ENCODE assay signal across 8 cellular contexts in genomic region chr9:138126858-138127584, GRCh38.
DNase-seq lines count a peak whose midpoint lies in the region; ATAC-seq, FAIRE-seq and TF ChIP-seq lines count a peak whose summit lies in the region.
"Not testable (repeated sequence)": the region's sequence is repeated elsewhere in the genome, so short reads cannot be mapped to it uniquely, and the experiment has no call there.

No MANE protein-coding gene starts in this region.

- not testable (repeated sequence) for H3K4me1 Mint-ChIP-seq in activated CD4-positive, alpha-beta T cell treated with anti-CD3 and anti-CD28 coated beads for 36 hours

- peak; percentile 78 for FAIRE-seq in K562 (lab: Jason Lieb, UNC)
- FAIRE-seq in kidney (lab: Jason Lieb, UNC), result not testable (repeated sequence)

- 89% methylated on average over 12 of the region's 43 CpGs for WGBS in K562 (ENCODE audit: insufficient coverage, low coverage, missing lambda C conversion rate)
- 85 to 86% (median 86%) methylated on average over 9 to 27 of the region's 43 CpGs; no CpG with 5 or more reads in 2 of the 5 donors for WGBS in spleen, 5 donors

- not testable (repeated sequence) for H3K27ac ChIP-seq in KMS-11; K562 (ENCODE audit: extremely low read depth, low read depth, low read length); kidney (ENCODE audit: low read depth in 2 of 2, low read length in 2 of 2); spleen

- peak overlapping the region; percentile 49; the same call in 1 of the 2 replicates for H2AFZ ChIP-seq in KMS-11 (ENCODE audit: low read depth)
- H2AFZ ChIP-seq in K562 (ENCODE audit: low read depth, low read length), result not testable (repeated sequence)

- ATAC-seq in GM18909 (IDR thresholded peaks at IDR 0.05; ENCODE audit: poor library complexity, unreplicated experiment) (peak; percentile 59), HG02852 (IDR thresholded peaks at IDR 0.05; ENCODE audit: unreplicated experiment) (peak; percentile 55)
- ATAC-seq in activated CD4-positive, alpha-beta T cell treated with anti-CD3 and anti-CD28 coated beads for 36 hours, result peak; percentile 49
- not testable (repeated sequence) for ATAC-seq in K562

- not testable (repeated sequence) for BruUV-seq in K562 (replicated peaks; lab: Mats Ljungman, UMichigan)

- not testable (repeated sequence) for H3K4me3 ChIP-seq in KMS-11 (IDR thresholded peaks at IDR 0.05; ENCODE audit: insufficient read depth, low read depth, low read length); K562; kidney (ENCODE audit: low read length in 2 of 2); spleen

- not testable (repeated sequence) for H3K27ac Mint-ChIP-seq in activated CD4-positive, alpha-beta T cell treated with anti-CD3 and anti-CD28 coated beads for 36 hours

- not testable (repeated sequence) for H3K9ac ChIP-seq in KMS-11; K562 (ENCODE audit: insufficient read depth in 1 of 2, low read depth in 2 of 2, low read length in 2 of 2); kidney (ENCODE audit: low read length in 2 of 2)

- not testable (repeated sequence) for H3K27me3 ChIP-seq in KMS-11 (ENCODE audit: insufficient read depth, low read depth); spleen (replicated peaks in 1 of 7)
- peaks cover 0 to 13% of the 10 kb centered on the region in 2 experiments; a peak in 3 of 5 replicates for H3K27me3 ChIP-seq in K562 (ENCODE audit: control insufficient read depth in 2 of 2, insufficient read depth in 2 of 2, low read length in 2 of 2)

- intact Hi-C loops in activated CD4-positive, alpha-beta T cell treated with anti-CD3 and anti-CD28 coated beads for 36 hours (cut with DNase I, micrococcal nuclease); K562 (cut with micrococcal nuclease); kidney (cut with DNase I); spleen (cut with DNase I; ENCODE audit: low total_unique reads): not testable (repeated sequence)

- CTCF ChIA-PET in activated CD4-positive, alpha-beta T cell treated with anti-CD3 and anti-CD28 coated beads for 36 hours (lab: Charles Lee); K562 (lab: Yijun Ruan, JAX; ENCODE audit: low intra/inter-chr PET ratio): not testable (repeated sequence)

- TF ChIP-seq CTCF in KMS-11 (conservative IDR thresholded peaks at IDR 0.05; ENCODE audit: low read depth, low read length) (peak; percentile 40; the same call in 1 of the 2 replicates), K562 (IDR thresholded peaks at IDR 0.05 in 2 of 3, conservative IDR thresholded peaks at IDR 0.05 in 1 of 3; ENCODE audit: insufficient read depth in 2 of 3, low read depth in 1 of 3, low read length in 3 of 3) (0 out of 6 replicates have a peak, but pooled peaks of 1 of the 3 experiments have one; percentile 9)
- TF ChIP-seq CTCF in kidney (IDR thresholded peaks at IDR 0.05; ENCODE audit: borderline replicate concordance, extremely low read depth, insufficient read depth); spleen (IDR thresholded peaks at IDR 0.05 in 8 of 11, conservative IDR thresholded peaks at IDR 0.05 in 3 of 11): not testable (repeated sequence)

- TF ChIP-seq RAD21 in K562 (CRISPR knock-in tag; conservative IDR thresholded peaks at IDR 0.05 in 1 of 2, IDR thresholded peaks at IDR 0.05 in 1 of 2), result not testable (repeated sequence)

- H3K4me2 ChIP-seq in KMS-11; K562 (ENCODE audit: insufficient read depth, low read length): not testable (repeated sequence)

- not testable (repeated sequence) for H3K36me3 ChIP-seq in KMS-11 (ENCODE audit: insufficient read depth); K562 (ENCODE audit: control insufficient read depth, insufficient read depth, low read length); kidney (ENCODE audit: control insufficient read depth in 1 of 2, insufficient read depth in 2 of 2, low read length in 2 of 2); spleen

- POLR2A ChIA-PET in activated CD4-positive, alpha-beta T cell treated with anti-CD3 and anti-CD28 coated beads for 36 hours (lab: Charles Lee); K562 (lab: Yijun Ruan, JAX): not testable (repeated sequence)

- not testable (repeated sequence) for H3K9me1 ChIP-seq in K562 (ENCODE audit: control insufficient read depth, insufficient read depth, low read length)

- not testable (repeated sequence) for TF ChIP-seq POLR2A in K562 (conservative IDR thresholded peaks at IDR 0.05); spleen (IDR thresholded peaks at IDR 0.05)

- not testable (repeated sequence) for H3K9me3 ChIP-seq in K562 (replicated peaks; ENCODE audit: control insufficient read depth, insufficient read depth, low read depth, low read length); kidney (ENCODE audit: control insufficient read depth in 1 of 2, low read length in 2 of 2); spleen

- in situ Hi-C loops in K562 (cut with MboI), result not testable (repeated sequence)

- DNase-seq in COLO668 (lab: John Stamatoyannopoulos, UW; ENCODE audit: unreplicated experiment) (peak; percentile 25), kidney (peak; percentile 4), spleen (peak; percentile 17)
- not testable (repeated sequence) for DNase-seq in activated CD4-positive, alpha-beta T cell treated with anti-CD3 and anti-CD28 coated beads for 36 hours; K562 (ENCODE audit: extremely low read depth in 1 of 4, low spot score in 3 of 4)

- H3K9me3 Mint-ChIP-seq in activated CD4-positive, alpha-beta T cell treated with anti-CD3 and anti-CD28 coated beads for 36 hours (ENCODE audit: low read depth), result not testable (repeated sequence)

- H4K20me1 ChIP-seq in KMS-11 (ENCODE audit: insufficient read depth); K562 (replicated peaks; ENCODE audit: control insufficient read depth, insufficient read depth, low read length): not testable (repeated sequence)

- H3K79me2 ChIP-seq in KMS-11 (ENCODE audit: insufficient read depth, low read depth); K562 (ENCODE audit: control insufficient read depth, insufficient read depth, low read length): not testable (repeated sequence)

- H3K36me3 Mint-ChIP-seq in activated CD4-positive, alpha-beta T cell treated with anti-CD3 and anti-CD28 coated beads for 36 hours (ENCODE audit: low read depth), result not testable (repeated sequence)

- not testable (repeated sequence) for H3K4me3 Mint-ChIP-seq in activated CD4-positive, alpha-beta T cell treated with anti-CD3 and anti-CD28 coated beads for 36 hours

- H3K27me3 Mint-ChIP-seq in activated CD4-positive, alpha-beta T cell treated with anti-CD3 and anti-CD28 coated beads for 36 hours, result not testable (repeated sequence)

- H3K4me1 ChIP-seq in KMS-11 (ENCODE audit: low read depth, poor library complexity, severe bottlenecking); K562 (replicated peaks in 1 of 2; ENCODE audit: control insufficient read depth in 2 of 2, insufficient read depth in 2 of 2, low read length in 2 of 2); kidney (ENCODE audit: control insufficient read depth in 1 of 2, insufficient read depth in 1 of 2, low read depth in 1 of 2, low read length in 2 of 2); spleen: not testable (repeated sequence)

- TF ChIP-seq EP300 in K562 (IDR thresholded peaks at IDR 0.05; ENCODE audit: low read length), result not testable (repeated sequence)
